10 cellular contexts compared by ENCODE assay signal in the genomic region with DNA sequence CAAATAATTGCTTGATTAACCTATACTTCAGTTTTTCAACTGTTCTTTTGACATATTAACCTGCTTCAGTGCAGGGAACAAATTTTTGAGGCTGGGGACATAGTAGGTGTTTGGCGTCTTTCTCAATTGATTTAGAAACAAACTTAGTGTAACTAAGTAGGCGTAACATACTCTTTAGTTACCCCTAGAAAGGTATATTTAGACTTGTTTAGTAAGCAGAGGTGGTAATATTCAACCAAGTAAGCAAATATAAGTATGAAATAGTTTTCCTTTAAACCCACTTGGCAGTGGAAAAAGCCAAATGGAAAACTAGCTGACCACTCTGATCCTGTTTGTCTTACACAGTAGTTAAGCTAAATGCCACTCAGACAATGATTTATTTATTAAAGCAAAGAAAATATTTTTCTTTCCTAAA.
DNase-seq lines count a peak whose midpoint lies in the region; ATAC-seq and TF ChIP-seq lines count a peak whose summit lies in the region.
"Had no signal": no experiment of that assay in that cellular context is flagged by ENCODE, and none has a peak within 500 bp of the region (broad histone marks: within the 10 kb centered on the region; RNA-seq: fewer than 3 reads in every experiment).

No MANE protein-coding gene starts in this region.

- H3K36me3 ChIP-seq in SK-N-SH (replicated peaks in 1 of 2; ENCODE audit: control insufficient read depth in 1 of 2, insufficient read depth in 2 of 2, low read length in 1 of 2) = peaks cover 4 to 11% of the 10 kb centered on the region in 2 experiments
- peaks cover 4% of the 10 kb centered on the region for H3K36me3 ChIP-seq in IMR-90 (ENCODE audit: control insufficient read depth, insufficient read depth, low read length)
- H3K36me3 ChIP-seq in esophagus squamous epithelium = peaks cover 0 to 7% (median 0%) of the 10 kb centered on the region in 3 donors

- H3K56ac ChIP-seq in IMR-90 (ENCODE audit: extremely low read depth, insufficient read depth, low read length) = no peak overlapping the region

- H3F3A ChIP-seq in SK-N-SH (replicated peaks; ENCODE audit: insufficient read depth) = peaks cover 29% of the 10 kb centered on the region

- H3K27me3 Mint-ChIP-seq in stimulated activated naive CD8-positive, alpha-beta T cell treated with anti-CD3 and anti-CD28 coated beads, Interleukin-15, amount 100 ng/mL, for 72 hours = no peaks in the 10 kb centered on the region

- peaks cover 56% of the 10 kb centered on the region for H3K4me1 Mint-ChIP-seq in stimulated activated naive CD8-positive, alpha-beta T cell treated with anti-CD3 and anti-CD28 coated beads, Interleukin-15, amount 100 ng/mL, for 72 hours

- BruUV-seq in IMR-90 (replicated peaks; lab: Mats Ljungman, UMichigan) = no TSS peak

- H4K8ac ChIP-seq in IMR-90 (ENCODE audit: low read depth in 2 of 2, low read length in 2 of 2) = no peak overlapping the region; a peak in 1 of 4 replicates

- no peak for TF ChIP-seq POLR2A in IMR-90 (IDR thresholded peaks at IDR 0.05; ENCODE audit: low read depth, low read length)
- no peak for TF ChIP-seq POLR2A in esophagus squamous epithelium (IDR thresholded peaks at IDR 0.05)

- H3K4me3 ChIP-seq in SK-N-SH (ENCODE audit: low read depth in 2 of 2, low read length in 1 of 2) (no peak overlapping the region), IMR-90 (ENCODE audit: insufficient read depth, low read depth, low read length) (no peak overlapping the region), esophagus squamous epithelium (peak overlapping the region in 3 of 4 donors; percentile 17 to 51 (median 33))

- H2BK20ac ChIP-seq in IMR-90 (ENCODE audit: low read depth, low read length) = no peak overlapping the region

- ATAC-seq in SK-N-SH treated with all-trans-retinoic acid at 6 μM for 48 hours = no peak
- ATAC-seq in IMR-90 (ENCODE audit: low read depth) = no peak
- ATAC-seq in stimulated activated naive CD8-positive, alpha-beta T cell treated with anti-CD3 and anti-CD28 coated beads, Interleukin-15, amount 100 ng/mL, for 72 hours = no peak

- 82% methylated on average over 2 of the region's 2 CpGs for WGBS in SK-N-SH (ENCODE audit: low lambda C conversion rate)
- no CpG with 5 or more reads among the region's 2 CpGs for WGBS in IMR-90 (ENCODE audit: extremely low coverage in 2 of 2, insufficient read length in 1 of 2), 2 experiments
- 58 to 85% methylated on average over 2 of the region's 2 CpGs for WGBS in esophagus squamous epithelium, 2 donors

- H3K27me3 ChIP-seq in SK-N-SH (ENCODE audit: insufficient read depth) = no peaks in the 10 kb centered on the region
- H3K27me3 ChIP-seq in IMR-90 (ENCODE audit: control insufficient read depth, insufficient read depth, low read length) = no peaks in the 10 kb centered on the region
- no peaks in the 10 kb centered on the region for H3K27me3 ChIP-seq in esophagus squamous epithelium

- no peak overlapping the region for H3K9ac ChIP-seq in SK-N-SH
- no peak overlapping the region for H3K9ac ChIP-seq in IMR-90 (ENCODE audit: low read depth, low read length)

- no peak overlapping the region for H2AK5ac ChIP-seq in IMR-90 (ENCODE audit: low read depth, low read length)

- POLR2A ChIA-PET in SK-N-SH (lab: Yijun Ruan, JAX) (no interaction called here), IMR-90 (lab: Charles Lee; ENCODE audit: unreplicated experiment) (no interaction called here)

- dilution Hi-C loops in IMR-90 (cut with HindIII; ENCODE audit: low sequenced_read_pairs, unreplicated experiment) = no loop called here

- intact Hi-C loops in IMR-90 (cut with micrococcal nuclease) = no loop called here
- intact Hi-C loops in esophagus squamous epithelium (cut with DNase I) = no loop called here

- H3K27ac ChIP-seq in SK-N-SH (ENCODE audit: low read depth in 2 of 2, low read length in 1 of 2) (no peak overlapping the region), IMR-90 (ENCODE audit: insufficient read depth, low read length) (no peak overlapping the region), esophagus squamous epithelium (peak overlapping the region; percentile 1 to 82 (median 44))
- H3K27ac ChIP-seq: 22Rv1 had no signal

- TF ChIP-seq RAD21 in SK-N-SH (IDR thresholded peaks at IDR 0.05; ENCODE audit: low read length) (no peak), IMR-90 (IDR thresholded peaks at IDR 0.05; ENCODE audit: low read length) (no peak)

- no peak overlapping the region for H4K91ac ChIP-seq in IMR-90 (ENCODE audit: insufficient read depth, low read depth, low read length)

- H3K9me3 Mint-ChIP-seq in stimulated activated naive CD8-positive, alpha-beta T cell treated with anti-CD3 and anti-CD28 coated beads, Interleukin-15, amount 100 ng/mL, for 72 hours = no peaks in the 10 kb centered on the region

- DNase-seq in SK-N-SH (no peak), IMR-90 (no peak), esophagus squamous epithelium (lab: John Stamatoyannopoulos, UW) (no peak), C1 segment of cervical spinal cord (lab: John Stamatoyannopoulos, UW) (no peak), middle frontal gyrus (ENCODE audit: extremely low spot score, low spot score) (no peak), NCI-H2107 treated with DMSO at 0.1 percent for 48 hours (lab: John Stamatoyannopoulos, UW; ENCODE audit: unreplicated experiment) (no peak)
- DNase-seq in stimulated activated naive CD8-positive, alpha-beta T cell treated with anti-CD3 and anti-CD28 coated beads, Interleukin-15, amount 100 ng/mL, for 72 hours = no peak
- DNase-seq: NCI-H69 had no signal

- H2BK5ac ChIP-seq in IMR-90 (ENCODE audit: low read depth, low read length, poor library complexity, severe bottlenecking) = peak overlapping the region; percentile 25

- H3K4me1 ChIP-seq in SK-N-SH (ENCODE audit: control insufficient read depth in 1 of 2, insufficient read depth in 2 of 2, low read depth in 1 of 2, low read length in 1 of 2) (peaks cover 5 to 59% of the 10 kb centered on the region in 2 experiments; a peak in 2 of 4 replicates), IMR-90 (ENCODE audit: control insufficient read depth, insufficient read depth, low read length) (peaks cover 14% of the 10 kb centered on the region), esophagus squamous epithelium (peaks cover 7 to 83% (median 29%) of the 10 kb centered on the region in 3 donors)

- no peaks in the 10 kb centered on the region for H3K9me3 ChIP-seq in SK-N-SH
- no peaks in the 10 kb centered on the region for H3K9me3 ChIP-seq in IMR-90 (ENCODE audit: control insufficient read depth, insufficient read depth, low read length)
- no peaks in the 10 kb centered on the region for H3K9me3 ChIP-seq in esophagus squamous epithelium

- H3K4me3 Mint-ChIP-seq in stimulated activated naive CD8-positive, alpha-beta T cell treated with anti-CD3 and anti-CD28 coated beads, Interleukin-15, amount 100 ng/mL, for 72 hours = peak overlapping the region; percentile 48 to 75

- H3K18ac ChIP-seq in IMR-90 (ENCODE audit: low read depth, low read length) = no peak overlapping the region

- TF ChIP-seq EP300 in SK-N-SH (IDR thresholded peaks at IDR 0.05; ENCODE audit: borderline replicate concordance in 1 of 2, low read depth in 1 of 2, low read length in 1 of 2) = no peak

- no peak overlapping the region for H3K4ac ChIP-seq in IMR-90 (ENCODE audit: low read depth, low read length)

- peak overlapping the region; percentile 43; the same call in 1 of the 2 replicates for H4K5ac ChIP-seq in IMR-90 (ENCODE audit: low read depth, low read length)

- TF ChIP-seq CTCF in SK-N-SH (IDR thresholded peaks at IDR 0.05) (no peak), IMR-90 (conservative IDR thresholded peaks at IDR 0.05; ENCODE audit: low read depth, low read length) (no peak), esophagus squamous epithelium (IDR thresholded peaks at IDR 0.05) (no peak)

- H2BK15ac ChIP-seq in IMR-90 (ENCODE audit: low read depth, low read length) = no peak overlapping the region

- in situ Hi-C loops in IMR-90 (cut with MboI; ENCODE audit: low sequenced_read_pairs) = no loop called here

- H3K9me1 ChIP-seq in IMR-90 (ENCODE audit: insufficient read depth, low read length) = peaks cover 6% of the 10 kb centered on the region

- H3K14ac ChIP-seq in IMR-90 (replicated peaks; ENCODE audit: low read depth, low read length) = 0 out of 2 replicates have a peak overlapping the region, but pooled peaks have one; percentile 32

- peak overlapping the region in 1 of 2 donors; percentile 84 for H3K27ac Mint-ChIP-seq in stimulated activated naive CD8-positive, alpha-beta T cell treated with anti-CD3 and anti-CD28 coated beads, Interleukin-15, amount 100 ng/mL, for 72 hours

- no peaks in the 10 kb centered on the region for H3K9me2 ChIP-seq in SK-N-SH

- no peak overlapping the region for H2AFZ ChIP-seq in SK-N-SH (ENCODE audit: low read depth)
- H2AFZ ChIP-seq in IMR-90 (replicated peaks; ENCODE audit: low read length, poor library complexity) = no peak overlapping the region

- H4K20me1 ChIP-seq in SK-N-SH (ENCODE audit: insufficient read depth) (peaks cover 49% of the 10 kb centered on the region), IMR-90 (ENCODE audit: insufficient read depth, low read length) (peaks cover 27% of the 10 kb centered on the region)

- H3K23ac ChIP-seq in IMR-90 (ENCODE audit: low read depth, low read length) = no peak overlapping the region

- CTCF ChIA-PET in SK-N-SH (lab: Yijun Ruan, JAX) (interaction anchor here (1.4 to 1.6 kb wide), 2 partner anchors 20 to 35 kb away, joined by 3 read pairs; no protein-coding TSS in a partner anchor), IMR-90 (lab: Yijun Ruan, JAX) (no interaction called here)

- H2AK9ac ChIP-seq in IMR-90 (replicated peaks; ENCODE audit: low read depth, low read length, poor library complexity) = no peak overlapping the region

- H2BK120ac ChIP-seq in IMR-90 (ENCODE audit: low read depth, low read length) = no peak overlapping the region

- peaks cover 100% of the 10 kb centered on the region for H3K79me2 ChIP-seq in SK-N-SH (ENCODE audit: insufficient read depth)

- H3K4me2 ChIP-seq in SK-N-SH (peak overlapping the region; percentile 58), IMR-90 (ENCODE audit: low read depth, low read length) (peak overlapping the region; percentile 88; the same call in 1 of the 2 replicates)

- H3K79me1 ChIP-seq in IMR-90 (ENCODE audit: low read depth in 1 of 2, low read length in 2 of 2) = peaks cover 6 to 44% of the 10 kb centered on the region in 2 experiments

TF ChIP-seq in SK-N-SH, 30 proteins besides CTCF, POLR2A, EP300 and RAD21 (continues in another document):
- TF ChIP-seq MXI1 (IDR thresholded peaks at IDR 0.05; ENCODE audit: low read depth, low read length) (no peak), RXRA (IDR thresholded peaks at IDR 0.05; ENCODE audit: borderline replicate concordance, low read depth) (no peak)

TF ChIP-seq in SK-N-SH treated with all-trans-retinoic acid at 6 μM for 48 hours, 23 proteins besides CTCF, POLR2A, EP300 and RAD21:
- TF ChIP-seq CSDC2 (CRISPR knock-in tag; IDR thresholded peaks at IDR 0.05) = no peak

TF ChIP-seq in IMR-90, 13 proteins besides CTCF, POLR2A, EP300 and RAD21 (continues in another document):
- no peak for TF ChIP-seq NFE2L2 (IDR thresholded peaks at IDR 0.05; ENCODE audit: low read depth, low read length)
- no peak for TF ChIP-seq CEBPB (IDR thresholded peaks at IDR 0.05; ENCODE audit: low read depth, low read length)

Comparison
In these comparisons a context has a peak if more than half of its experiments do, and no peak if none do; other contexts are left out.
1. H3K27ac ChIP-seq: peak in esophagus squamous epithelium (4 of 4); none in SK-N-SH (0 of 2) and IMR-90 (single experiment).
2. H3K4me3 ChIP-seq: peak in esophagus squamous epithelium (3 of 4); none in SK-N-SH (0 of 2) and IMR-90 (single experiment).